ENCODE assay signal across 8 cellular contexts in the genomic region with DNA sequence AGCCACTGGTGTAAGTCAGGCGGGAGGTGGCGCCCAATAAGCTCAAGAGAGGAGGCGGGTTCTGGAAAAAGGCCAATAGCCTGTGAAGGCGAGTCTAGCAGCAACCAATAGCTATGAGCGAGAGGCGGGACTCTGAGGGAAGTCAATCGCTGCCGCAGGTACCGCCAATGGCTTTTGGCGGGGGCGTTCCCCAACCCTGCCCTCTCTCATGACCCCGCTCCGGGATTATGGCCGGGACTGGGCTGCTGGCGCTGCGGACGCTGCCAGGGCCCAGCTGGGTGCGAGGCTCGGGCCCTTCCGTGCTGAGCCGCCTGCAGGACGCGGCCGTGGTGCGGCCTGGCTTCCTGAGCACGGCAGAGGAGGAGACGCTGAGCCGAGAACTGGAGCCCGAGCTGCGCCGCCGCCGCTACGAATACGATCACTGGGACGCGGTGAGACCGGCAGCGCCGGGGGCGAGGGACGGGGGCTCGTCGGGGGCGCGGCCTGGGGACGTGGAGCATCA. TPM values are rescaled to one million over a fixed set of nuclear protein-coding genes. Genes with fewer than 3 reads are reported as not detected.
DNase-seq lines count a peak whose midpoint lies in the region; ATAC-seq lines count a peak whose summit lies in the region.

ALKBH7 (plus strand) TSS at position 201 of the 502 bp plus-strand sequence; CDS start at position 228, 27 bp downstream.

- intact Hi-C loops in CD4-positive, alpha-beta memory T cell (cut with micrococcal nuclease) = loop anchor here (1.0 to 5.0 kb wide), 8 partner anchors 11 to 468 kb away; partner anchors contain the start of genes CLPP, GTF2F1, RFX2 and TRIP10

- no peaks in the 10 kb centered on the region for H3K9me3 ChIP-seq in CD4-positive, alpha-beta memory T cell (ENCODE audit: control insufficient read depth in 1 of 2, low read length in 2 of 2)

- H3K4me1 Mint-ChIP-seq in CD4-positive, alpha-beta memory T cell = peaks cover 13 to 30% (median 20%) of the 10 kb centered on the region in 4 donors
- H3K4me1 Mint-ChIP-seq in effector memory CD8-positive, alpha-beta T cell (ENCODE audit: low read depth in 2 of 2) = peaks cover 10 to 13% of the 10 kb centered on the region in 2 donors

- H3K4me3 Mint-ChIP-seq in CD4-positive, alpha-beta memory T cell = peak within 1 kb of the TSS; percentile 84 to 95 (median 92)
- peak within 1 kb of the TSS; percentile 93 to 94 for H3K4me3 Mint-ChIP-seq in effector memory CD8-positive, alpha-beta T cell

- no peaks in the 10 kb centered on the region for H3K27me3 Mint-ChIP-seq in CD4-positive, alpha-beta memory T cell
- H3K27me3 Mint-ChIP-seq in effector memory CD8-positive, alpha-beta T cell = no peaks in the 10 kb centered on the region

- H3K27me3 ChIP-seq in CD4-positive, alpha-beta memory T cell (ENCODE audit: insufficient read depth, low read length) = no peaks in the 10 kb centered on the region

- POLR2A ChIA-PET in CD4-positive, alpha-beta memory T cell (lab: Charles Lee; ENCODE audit: partially characterized antibody) = interaction anchor here (0.6 to 5.8 kb wide), 12 partner anchors 10 to 750 kb away, joined by 3 to 123 read pairs (median 4); partner anchors contain the start of genes CLPP, DENND1C, GPR108 and GTF2F1

- H3K36me3 ChIP-seq in CD4-positive, alpha-beta memory T cell (ENCODE audit: insufficient read depth, low read length) = peaks cover 17% of the 10 kb centered on the region

- peak within 1 kb of the TSS; percentile 90 to 97 (median 95) for H3K27ac Mint-ChIP-seq in CD4-positive, alpha-beta memory T cell
- H3K27ac Mint-ChIP-seq in effector memory CD8-positive, alpha-beta T cell = peak within 1 kb of the TSS; percentile 88 to 95

- H3K36me3 Mint-ChIP-seq in CD4-positive, alpha-beta memory T cell = peaks cover 9 to 32% of the 10 kb centered on the region in 2 donors
- H3K36me3 Mint-ChIP-seq in effector memory CD8-positive, alpha-beta T cell (ENCODE audit: insufficient read depth) = peaks cover 38% of the 10 kb centered on the region

- H3K27ac ChIP-seq in CD4-positive, alpha-beta memory T cell (ENCODE audit: low read depth, low read length) = peak within 1 kb of the TSS; percentile 92

- CTCF ChIA-PET in CD4-positive, alpha-beta memory T cell (lab: Charles Lee; ENCODE audit: partially characterized antibody) = interaction anchor here (0.7 to 2.1 kb wide), 5 partner anchors 9 to 94 kb away, joined by 3 to 6 read pairs (median 3); partner anchors contain the start of gene CLPP

- ATAC-seq in GM19468 (IDR thresholded peaks at IDR 0.05; ENCODE audit: extremely low read depth, unreplicated experiment) = peak; percentile 83
- peak; percentile 82 for ATAC-seq in effector memory CD8-positive, alpha-beta T cell (replicated peaks)

- no peaks in the 10 kb centered on the region for H3K9me3 Mint-ChIP-seq in CD4-positive, alpha-beta memory T cell
- no peaks in the 10 kb centered on the region for H3K9me3 Mint-ChIP-seq in effector memory CD8-positive, alpha-beta T cell

- H3K4me1 ChIP-seq in CD4-positive, alpha-beta memory T cell (ENCODE audit: insufficient read depth, low read length) = peaks cover 15% of the 10 kb centered on the region

- DNase-seq in CD4-positive, alpha-beta memory T cell = peak; percentile 97 to 99 (median 99)
- peak; percentile 96 for DNase-seq in HS-27A (ENCODE audit: low read depth)
- DNase-seq in NK-92 (lab: John Stamatoyannopoulos, UW; ENCODE audit: unreplicated experiment) = peak; percentile 87
- peak; percentile 78 to 86 (median 79) for DNase-seq in activated CD8-positive, alpha-beta memory T cell treated with anti-CD3 and anti-CD28 coated beads for 48 hours (ENCODE audit: low read depth in 2 of 3, low spot score in 2 of 3)
- peak; percentile 93 to 97 (median 95) for DNase-seq in effector memory CD8-positive, alpha-beta T cell
- DNase-seq in lung microvascular endothelial cell (ENCODE audit: low read depth in 2 of 2) = peak; percentile 100
- DNase-seq in stimulated activated CD4-positive, alpha-beta T cell treated with anti-CD3 and anti-CD28 coated beads, TNF-alpha, amount 100 ng/mL, for 4 hours (ENCODE audit: low read depth in 3 of 3) = peak; percentile 80 to 94 (median 88)

- peak within 1 kb of the TSS; percentile 66 to 90 for H3K4me3 ChIP-seq in CD4-positive, alpha-beta memory T cell (ENCODE audit: low read length in 2 of 2)

RNA-seq across cellular contexts. Expression of gene ALKBH7, which starts in this region (rescaled TPM):
- 10 to 100 TPM; 67.4 to 73.4 TPM for total RNA-seq in CD4-positive, alpha-beta memory T cell
- polyA plus RNA-seq in CD4-positive, alpha-beta memory T cell = 10 to 100 TPM; 72.3 to 88.1 TPM
- total RNA-seq in lung microvascular endothelial cell = 30.7 and 40.5 TPM in 2 replicates

Comparison
In these comparisons a context has a peak if more than half of its experiments do, and no peak if none do; other contexts are left out.
1. Peak in every context shown above with its lines: DNase-seq, ATAC-seq, H3K4me3 ChIP-seq and H3K27ac ChIP-seq.